11 cellular contexts compared by ENCODE assay signal in genomic region chr6:151068761-151069312, GRCh38.
A peak's percentile ranks its signal among the peaks of the same experiment; 100 is the strongest.
DNase-seq lines count a peak whose midpoint lies in the region; ATAC-seq and TF ChIP-seq lines count a peak whose summit lies in the region.
"Had no signal": no experiment of that assay in that cellular context is flagged by ENCODE, and none has a peak within 500 bp of the region (broad histone marks: within the 10 kb centered on the region; RNA-seq: fewer than 3 reads in every experiment).

No MANE protein-coding gene starts in this region.

- H3K9ac ChIP-seq in HCT116 (ENCODE audit: low read length): peak overlapping the region; percentile 65

- H3K27ac ChIP-seq in HCT116 (ENCODE audit: low read depth, low read length) (peak overlapping the region; percentile 100), left lung (peak overlapping the region; percentile 39 to 58), temporal lobe (ENCODE audit: low read depth, low read length) (peak overlapping the region; percentile 58), aorta (ENCODE audit: low read depth in 1 of 2, low read length in 2 of 2) (peak overlapping the region in 1 of 2 donors; percentile 7)

- H3K79me2 ChIP-seq in HCT116 (ENCODE audit: insufficient read depth, low read length): peaks cover 45% of the 10 kb centered on the region

- no peak for TF ChIP-seq RAD21 in HCT116 (IDR thresholded peaks at IDR 0.05; ENCODE audit: low read depth)

- ATAC-seq in HCT116 (peak; percentile 28), left lung (no peak), aorta (ENCODE audit: low FRiP score) (no peak)

- no peaks in the 10 kb centered on the region for H3K9me2 ChIP-seq in HCT116 (ENCODE audit: insufficient read depth)

- H2AFZ ChIP-seq in HCT116 (ENCODE audit: low read depth, low read length, poor library complexity, severe bottlenecking): no peak overlapping the region

- H3K27me3 ChIP-seq in HCT116 (ENCODE audit: insufficient read depth, low read length) (no peaks in the 10 kb centered on the region), left lung (no peaks in the 10 kb centered on the region), aorta (ENCODE audit: control insufficient read depth in 1 of 2, insufficient read depth in 2 of 2, low read length in 1 of 2) (no peaks in the 10 kb centered on the region)

- 32 to 50% methylated on average over 6 of the region's 6 CpGs for WGBS in aorta, 2 donors

- TSS peak; percentile 80 for BruUV-seq in HCT116 (replicated peaks; lab: Mats Ljungman, UMichigan)

- POLR2A ChIA-PET in HCT116 (lab: Charles Lee): interaction anchor here (0.8 to 4.3 kb wide), 12 partner anchors 9 to 256 kb away, joined by 3 to 28 read pairs (median 5); no protein-coding TSS in a partner anchor

- TF ChIP-seq CTCF in HCT116 (IDR thresholded peaks at IDR 0.05 in 2 of 3, conservative IDR thresholded peaks at IDR 0.05 in 1 of 3; ENCODE audit: borderline replicate concordance in 1 of 3, insufficient read depth in 1 of 3, low read depth in 2 of 3, low read length in 2 of 3) (no peak), left lung (IDR thresholded peaks at IDR 0.05) (no peak)

- DNase-seq in HCT116 (ENCODE audit: low read depth, low spot score) (no peak), astrocyte of the hippocampus (ENCODE audit: low read depth, low spot score) (peak; percentile 80), left lung (no peak), AG08396 (ENCODE audit: low spot score) (no peak), cerebellar nuclear complex (lab: John Stamatoyannopoulos, UW) (no peak), aorta (no peak), NCI-H510A (lab: John Stamatoyannopoulos, UW) (no peak)
- DNase-seq: cortex of kidney, KBM-7, NCI-H526 had no signal

- no peaks in the 10 kb centered on the region for H4K20me1 ChIP-seq in HCT116 (ENCODE audit: insufficient read depth)

- H3K9me3 ChIP-seq in HCT116 (ENCODE audit: control insufficient read depth in 1 of 2, insufficient read depth in 1 of 2, low read depth in 1 of 2, low read length in 2 of 2) (no peaks in the 10 kb centered on the region), left lung (no peaks in the 10 kb centered on the region), aorta (ENCODE audit: control insufficient read depth, low read length) (no peaks in the 10 kb centered on the region)

- RAD21 ChIA-PET in HCT116 (lab: Charles Lee; ENCODE audit: low non-redundant PET in 1 of 2, low total read pairs in 2 of 2, uncharacterized antibody in 2 of 2, unreplicated experiment in 2 of 2): interaction anchor here (0.9 to 2.1 kb wide), 3 partner anchors 54 to 256 kb away, joined by 3 to 6 read pairs (median 3); no protein-coding TSS in a partner anchor

- H3K4me3 ChIP-seq in HCT116 (replicated peaks in 1 of 2; ENCODE audit: low read depth in 1 of 2, low read length in 2 of 2) (peak overlapping the region in 1 of 2 experiments; percentile 6; a peak in 1 of 4 replicates), left lung (no peak overlapping the region), aorta (ENCODE audit: low read length in 2 of 2) (no peak overlapping the region)

- intact Hi-C loops in HCT116 (cut with micrococcal nuclease) (loop anchor here (5.0 to 10.0 kb wide), 3 partner anchors 138 to 176 kb away; no protein-coding TSS in a partner anchor), left lung (cut with DNase I) (no loop called here), aorta (cut with DNase I) (no loop called here)

- H3K4me1 ChIP-seq in HCT116 (ENCODE audit: control insufficient read depth in 1 of 2, insufficient read depth in 2 of 2, low read length in 2 of 2): peaks cover 72 to 85% of the 10 kb centered on the region in 2 experiments
- peaks cover 8 to 19% of the 10 kb centered on the region in 2 donors for H3K4me1 ChIP-seq in left lung
- peaks cover 0 to 2% of the 10 kb centered on the region in 2 donors for H3K4me1 ChIP-seq in aorta (ENCODE audit: control insufficient read depth in 1 of 2, insufficient read depth in 2 of 2, low read length in 2 of 2)

- CTCF ChIA-PET in HCT116 (lab: Charles Lee): interaction anchor here (1.8 kb wide), 1 partner anchor 255 kb away, joined by 6 read pairs; no protein-coding TSS in a partner anchor

- peak overlapping the region; percentile 52 for H3K4me2 ChIP-seq in HCT116 (ENCODE audit: low read length)

- TF ChIP-seq POLR2A in HCT116 (IDR thresholded peaks at IDR 0.05; ENCODE audit: borderline replicate concordance, extremely low read depth, insufficient read depth, insufficient read length): no peak

- H3K36me3 ChIP-seq in HCT116 (ENCODE audit: control insufficient read depth in 1 of 2, insufficient read depth in 2 of 2, low read length in 2 of 2) (peaks cover 0 to 19% of the 10 kb centered on the region in 2 experiments; a peak in 1 of 4 replicates), left lung (no peaks in the 10 kb centered on the region), aorta (ENCODE audit: control insufficient read depth in 1 of 2, insufficient read depth in 2 of 2, low read length in 1 of 2) (no peaks in the 10 kb centered on the region)

TF ChIP-seq in HCT116, 20 proteins besides CTCF, POLR2A, EP300 and RAD21:
- TF ChIP-seq POLR2AphosphoS5 (IDR thresholded peaks at IDR 0.05; ENCODE audit: low read depth, low read length) (peak; percentile 11; the same call in 1 of the 2 replicates), YY1 (IDR thresholded peaks at IDR 0.05; ENCODE audit: extremely low read depth, insufficient replicate concordance, low read depth, low read length) (no peak), TCF7L2 (IDR thresholded peaks at IDR 0.05; ENCODE audit: borderline replicate concordance, extremely low read depth, insufficient read depth, insufficient read length) (peak; percentile 78)
